In genomic region chr10:112491144-112491543, GRCh38 we compare ENCODE assay signal across 20 cellular contexts. TPM values are rescaled to one million over a fixed set of nuclear protein-coding genes. Genes with fewer than 3 reads are reported as not detected.
A peak's percentile ranks its signal among the peaks of the same experiment; 100 is the strongest.
DNase-seq lines count a peak whose midpoint lies in the region; TF ChIP-seq lines count a peak whose summit lies in the region.
"Had no signal": no experiment of that assay in that cellular context is flagged by ENCODE, and none has a peak within 500 bp of the region (broad histone marks: within the 10 kb centered on the region; RNA-seq: fewer than 3 reads in every experiment).

No MANE protein-coding gene starts in this region.

- no peak overlapping the region for H2AFZ ChIP-seq in SK-N-SH (ENCODE audit: low read depth)

- DNase-seq in GM03348 (ENCODE audit: low spot score) = peak; percentile 9
- no peak for DNase-seq in SK-N-SH
- peak; percentile 1 for DNase-seq in epithelial cell of esophagus (ENCODE audit: low read depth)
- no peak for DNase-seq in NCI-H1694 treated with DMSO at 0.1 percent for 48 hours (lab: John Stamatoyannopoulos, UW)
- no peak for DNase-seq in activated T-cell treated with anti-CD3 and anti-CD28 coated beads, Interleukin-2, amount 50 U/mL, for 48 hours
- no peak for DNase-seq in NCI-H187 (lab: John Stamatoyannopoulos, UW)
- DNase-seq in GF-D8 (lab: John Stamatoyannopoulos, UW) = no peak
- DNase-seq: activated CD4-positive, alpha-beta memory T cell treated with anti-CD3 and anti-CD28 coated beads for 36 hours; activated naive CD4-positive, alpha-beta T cell treated with anti-CD3 and anti-CD28 coated beads, Interleukin-2, amount 50 U/mL, for 16 hours; activated T-cell treated with anti-CD3 and anti-CD28 coated beads, Interleukin-2, amount 50 U/mL, for 1 hour; C1 segment of cervical spinal cord; NCI-H1048; NCI-H526; stimulated activated CD4-positive, alpha-beta T cell treated with anti-CD3 and anti-CD28 coated beads, Interleukin-12 subunit alpha, Interleukin-12 subunit beta, amount 100 ng/mL, for 4 hours; WERI-Rb-1 had no signal

- H3K27ac ChIP-seq in SK-N-SH (ENCODE audit: low read depth in 2 of 2, low read length in 1 of 2) = peak overlapping the region in 1 of 2 experiments; percentile 42; a peak in 1 of 4 replicates
- peak overlapping the region; percentile 23 for H3K27ac ChIP-seq in mesodermal cell (ENCODE audit: low read depth, low read length, severe bottlenecking)
- H3K27ac ChIP-seq: heart right ventricle, KMS-11, thoracic aorta, WERI-Rb-1 had no signal

- H3K36me3 ChIP-seq in SK-N-SH (replicated peaks in 1 of 2; ENCODE audit: control insufficient read depth in 1 of 2, insufficient read depth in 2 of 2, low read length in 1 of 2) (no peaks in the 10 kb centered on the region), mesodermal cell (ENCODE audit: control insufficient read depth, insufficient read depth, low read length) (no peaks in the 10 kb centered on the region)
- H3K36me3 ChIP-seq: heart right ventricle, thoracic aorta, WERI-Rb-1 had no signal

- H3K4me1 ChIP-seq in SK-N-SH (ENCODE audit: control insufficient read depth in 1 of 2, insufficient read depth in 2 of 2, low read depth in 1 of 2, low read length in 1 of 2) = peaks cover 12 to 15% of the 10 kb centered on the region in 2 experiments; a peak in 3 of 4 replicates
- peaks cover 7% of the 10 kb centered on the region for H3K4me1 ChIP-seq in mesodermal cell (ENCODE audit: control insufficient read depth, insufficient read depth, low read length, poor library complexity, severe bottlenecking)

- POLR2A ChIA-PET in SK-N-SH (lab: Yijun Ruan, JAX) = no interaction called here

- no peak for TF ChIP-seq CTCF in SK-N-SH (IDR thresholded peaks at IDR 0.05)
- TF ChIP-seq CTCF in epithelial cell of esophagus (IDR thresholded peaks at IDR 0.05; ENCODE audit: insufficient read depth, low read depth, low read length, missing control alignments) = no peak

- no peaks in the 10 kb centered on the region for H3K27me3 ChIP-seq in SK-N-SH (ENCODE audit: insufficient read depth)
- H3K27me3 ChIP-seq: dorsolateral prefrontal cortex, heart right ventricle had no signal

- H3F3A ChIP-seq in SK-N-SH (replicated peaks; ENCODE audit: insufficient read depth) = peaks cover 12% of the 10 kb centered on the region

- no peaks in the 10 kb centered on the region for H4K20me1 ChIP-seq in SK-N-SH (ENCODE audit: insufficient read depth)

- no peak overlapping the region for H3K9ac ChIP-seq in SK-N-SH
- H3K9ac ChIP-seq: KMS-11 had no signal

- no peaks in the 10 kb centered on the region for H3K9me3 ChIP-seq in SK-N-SH
- H3K9me3 ChIP-seq in mesodermal cell (ENCODE audit: control insufficient read depth, low read length) = no peaks in the 10 kb centered on the region
- H3K9me3 ChIP-seq: heart right ventricle, thoracic aorta had no signal

- no peak for TF ChIP-seq RAD21 in SK-N-SH (IDR thresholded peaks at IDR 0.05; ENCODE audit: low read length)

- no peaks in the 10 kb centered on the region; the same call in 1 of the 2 replicates for H3K79me2 ChIP-seq in SK-N-SH (ENCODE audit: insufficient read depth)

- no peak for TF ChIP-seq EP300 in SK-N-SH (IDR thresholded peaks at IDR 0.05; ENCODE audit: borderline replicate concordance in 1 of 2, low read depth in 1 of 2, low read length in 1 of 2)

- H3K9me2 ChIP-seq in SK-N-SH = no peaks in the 10 kb centered on the region

- peak overlapping the region; percentile 49 for H3K4me2 ChIP-seq in SK-N-SH
- H3K4me2 ChIP-seq: KMS-11 had no signal

- CTCF ChIA-PET in SK-N-SH (lab: Yijun Ruan, JAX) = interaction anchor here (0.6 to 1.8 kb wide), 4 partner anchors 17 to 1072 kb away, joined by 3 to 5 read pairs (median 3); no protein-coding TSS in a partner anchor

- no peak overlapping the region for H3K4me3 ChIP-seq in SK-N-SH (ENCODE audit: low read depth in 2 of 2, low read length in 1 of 2)
- H3K4me3 ChIP-seq in epithelial cell of esophagus (ENCODE audit: low read length) = no peak overlapping the region
- H3K4me3 ChIP-seq in mesodermal cell (ENCODE audit: extremely low read depth, insufficient read depth, low read length, poor library complexity, severe bottlenecking) = no peak overlapping the region
- H3K4me3 ChIP-seq: dorsolateral prefrontal cortex, heart right ventricle, thoracic aorta had no signal

TF ChIP-seq in SK-N-SH, 30 proteins besides CTCF, POLR2A, EP300 and RAD21 (continues in another document):
- peak; percentile 27; the same call in 1 of the 2 replicates for TF ChIP-seq JUND (IDR thresholded peaks at IDR 0.05)
- TF ChIP-seq RFX5 (IDR thresholded peaks at IDR 0.05; ENCODE audit: low read length) = no peak
- no peak for TF ChIP-seq YY1 (IDR thresholded peaks at IDR 0.05; ENCODE audit: low read depth)
- TF ChIP-seq EZH2phosphoT487 (IDR thresholded peaks at IDR 0.05; ENCODE audit: borderline replicate concordance, low read depth) = no peak
- no peak for TF ChIP-seq REST (IDR thresholded peaks at IDR 0.05; ENCODE audit: low read depth, low read length)
- TF ChIP-seq ELF1 (IDR thresholded peaks at IDR 0.05) = no peak
- TF ChIP-seq, protein P1, sequence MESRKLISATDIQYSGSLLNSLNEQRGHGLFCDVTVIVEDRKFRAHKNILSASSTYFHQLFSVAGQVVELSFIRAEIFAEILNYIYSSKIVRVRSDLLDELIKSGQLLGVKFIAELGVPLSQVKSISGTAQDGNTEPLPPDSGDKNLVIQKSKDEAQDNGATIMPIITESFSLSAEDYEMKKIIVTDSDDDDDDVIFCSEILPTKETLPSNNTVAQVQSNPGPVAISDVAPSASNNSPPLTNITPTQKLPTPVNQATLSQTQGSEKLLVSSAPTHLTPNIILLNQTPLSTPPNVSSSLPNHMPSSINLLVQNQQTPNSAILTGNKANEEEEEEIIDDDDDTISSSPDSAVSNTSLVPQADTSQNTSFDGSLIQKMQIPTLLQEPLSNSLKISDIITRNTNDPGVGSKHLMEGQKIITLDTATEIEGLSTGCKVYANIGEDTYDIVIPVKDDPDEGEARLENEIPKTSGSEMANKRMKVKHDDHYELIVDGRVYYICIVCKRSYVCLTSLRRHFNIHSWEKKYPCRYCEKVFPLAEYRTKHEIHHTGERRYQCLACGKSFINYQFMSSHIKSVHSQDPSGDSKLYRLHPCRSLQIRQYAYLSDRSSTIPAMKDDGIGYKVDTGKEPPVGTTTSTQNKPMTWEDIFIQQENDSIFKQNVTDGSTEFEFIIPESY (IDR thresholded peaks at IDR 0.05; ENCODE audit: borderline replicate concordance, low read depth) = no peak
- no peak for TF ChIP-seq POLR2AphosphoS5 (IDR thresholded peaks at IDR 0.05; ENCODE audit: low read depth, low read length)
- no peak for TF ChIP-seq GATA2 (CRISPR knock-in tag; IDR thresholded peaks at IDR 0.05)
- TF ChIP-seq TCF12 (IDR thresholded peaks at IDR 0.05) = peak; percentile 13; the same call in 1 of the 2 replicates
- 0 out of 2 replicates have a peak, but pooled peaks have one; percentile 21 for TF ChIP-seq PBX3 (IDR thresholded peaks at IDR 0.05)
- TF ChIP-seq USF2 (IDR thresholded peaks at IDR 0.05; ENCODE audit: borderline replicate concordance, low read depth, low read length) = no peak

RNA-seq across cellular contexts. Expression of gene VTI1A, which starts 44.1 kb away (rescaled TPM):
- 8.3 and 12.4 TPM in 2 replicates for polyA plus RNA-seq in SK-N-SH (2012; rRNA removed)
- 8.6 and 8.7 TPM in 2 replicates for polyA plus RNA-seq in SK-N-SH (2012; cell fraction: cytosol; rRNA removed)
- 20.7 and 21.4 TPM in 2 replicates for polyA plus RNA-seq in SK-N-SH (2012; cell fraction: nucleus; rRNA removed)
- 10.5 TPM for polyA plus RNA-seq in mesodermal cell (2013, experiment 1 of 2)
- polyA plus RNA-seq in mesodermal cell (2013, experiment 2 of 2) = 14.1 TPM

RNA-seq across cellular contexts. Expression of gene ZDHHC6, which starts 44.4 kb away (rescaled TPM):
- 12.5 and 20.7 TPM in 2 replicates for polyA plus RNA-seq in SK-N-SH (2012; rRNA removed)
- polyA plus RNA-seq in SK-N-SH (2012; cell fraction: cytosol; rRNA removed) = 14.1 and 15.4 TPM in 2 replicates
- 14.7 and 43.1 TPM in 2 replicates for polyA plus RNA-seq in SK-N-SH (2012; cell fraction: nucleus; rRNA removed)
- polyA plus RNA-seq in mesodermal cell (2013, experiment 1 of 2) = 21.5 TPM
- 23.4 TPM for polyA plus RNA-seq in mesodermal cell (2013, experiment 2 of 2)

Comparison
In these comparisons a context has a peak if more than half of its experiments do, and no peak if none do; other contexts are left out.
1. DNase-seq: peak in GM03348 (single experiment) and epithelial cell of esophagus (single experiment); none in SK-N-SH (single experiment), NCI-H1694 treated with DMSO at 0.1 percent for 48 hours (single experiment), activated T-cell treated with anti-CD3 and anti-CD28 coated beads, Interleukin-2, amount 50 U/mL, for 48 hours (0 of 2), NCI-H187 (0 of 2) and GF-D8 (single experiment).